8 cellular contexts compared by ENCODE assay signal in genomic region chr17:82238562-82239201, GRCh38. TPM values are rescaled to one million over a fixed set of nuclear protein-coding genes. Genes with fewer than 3 reads are reported as not detected.
DNase-seq lines count a peak whose midpoint lies in the region; ATAC-seq and TF ChIP-seq lines count a peak whose summit lies in the region.

No MANE protein-coding gene starts in this region.

- peak overlapping the region; percentile 81 for H3K27ac Mint-ChIP-seq in activated T-helper 1 cell treated with anti-CD3 and anti-CD28 coated beads, Interleukin-12 subunit alpha, Interleukin-12 subunit beta, Interleukin-2, Interleukin-4 antibody, amounts not matched to agents 30 ng/mL and 10 ng/mL and 1 ng/mL, durations not matched to agents 14 hours and 24 hours and 36 hours
- peak overlapping the region; percentile 10 for H3K27ac Mint-ChIP-seq in progenitor cell of endocrine pancreas

- H3K9me3 ChIP-seq in OCI-LY7 (ENCODE audit: low read length), result no peaks in the 10 kb centered on the region

- H4K20me1 ChIP-seq in OCI-LY7 (ENCODE audit: insufficient read depth, low read length), result peaks cover 8% of the 10 kb centered on the region; the same call in 1 of the 2 replicates

- no peak overlapping the region for H3K4me2 ChIP-seq in OCI-LY7 (ENCODE audit: low read length)

- POLR2A ChIA-PET in OCI-LY7 (lab: Charles Lee), result no interaction called here
- POLR2A ChIA-PET in HEK293T (lab: Yijun Ruan, JAX), result no interaction called here

- peaks cover 13% of the 10 kb centered on the region for H3K36me3 Mint-ChIP-seq in activated T-helper 1 cell treated with anti-CD3 and anti-CD28 coated beads, Interleukin-12 subunit alpha, Interleukin-12 subunit beta, Interleukin-2, Interleukin-4 antibody, amounts not matched to agents 30 ng/mL and 10 ng/mL and 1 ng/mL, durations not matched to agents 14 hours and 24 hours and 36 hours (ENCODE audit: low read depth)
- peaks cover 6% of the 10 kb centered on the region for H3K36me3 Mint-ChIP-seq in progenitor cell of endocrine pancreas (ENCODE audit: insufficient read depth)

- DNase-seq in ELR (ENCODE audit: low read depth) (peak; percentile 91), NCI-H774 (lab: John Stamatoyannopoulos, UW) (peak; percentile 65), fibroblast of pulmonary artery (ENCODE audit: low read depth) (peak; percentile 80), progenitor cell of endocrine pancreas (ENCODE audit: low spot score, unreplicated experiment) (no peak), OCI-LY7 (ENCODE audit: low spot score) (no peak), HEK293T (ENCODE audit: extremely low spot score) (no peak)
- DNase-seq in activated T-helper 1 cell treated with anti-CD3 and anti-CD28 coated beads, Interleukin-12 subunit alpha, Interleukin-12 subunit beta, Interleukin-2, Interleukin-4 antibody, amounts not matched to agents 30 ng/mL and 10 ng/mL and 1 ng/mL, durations not matched to agents 14 hours and 24 hours and 36 hours (ENCODE audit: low spot score), result peak; percentile 73

- peaks cover 14% of the 10 kb centered on the region for H3K36me3 ChIP-seq in OCI-LY7 (ENCODE audit: insufficient read depth, low read length)

- no peaks in the 10 kb centered on the region for H3K9me3 Mint-ChIP-seq in activated T-helper 1 cell treated with anti-CD3 and anti-CD28 coated beads, Interleukin-12 subunit alpha, Interleukin-12 subunit beta, Interleukin-2, Interleukin-4 antibody, amounts not matched to agents 30 ng/mL and 10 ng/mL and 1 ng/mL, durations not matched to agents 14 hours and 24 hours and 36 hours
- no peaks in the 10 kb centered on the region for H3K9me3 Mint-ChIP-seq in progenitor cell of endocrine pancreas (ENCODE audit: low read depth)

- CTCF ChIA-PET in OCI-LY7 (lab: Charles Lee; ENCODE audit: unreplicated experiment), result interaction anchor here (0.6 kb wide), 1 partner anchor 26 kb away, joined by 3 read pairs; no protein-coding TSS in a partner anchor
- CTCF ChIA-PET in HEK293T (lab: Yijun Ruan, JAX), result interaction anchor here (0.7 kb wide), 1 partner anchor 10 kb away, joined by 3 read pairs; the partner anchor contains the start of gene SLC16A3

- peaks cover 15% of the 10 kb centered on the region for H3K4me1 ChIP-seq in OCI-LY7 (ENCODE audit: insufficient read depth, low read length, poor library complexity, severe bottlenecking)

- peak overlapping the region; percentile 74 for H3K4me3 Mint-ChIP-seq in activated T-helper 1 cell treated with anti-CD3 and anti-CD28 coated beads, Interleukin-12 subunit alpha, Interleukin-12 subunit beta, Interleukin-2, Interleukin-4 antibody, amounts not matched to agents 30 ng/mL and 10 ng/mL and 1 ng/mL, durations not matched to agents 14 hours and 24 hours and 36 hours
- H3K4me3 Mint-ChIP-seq in progenitor cell of endocrine pancreas (ENCODE audit: low read depth), result no peak overlapping the region

- ATAC-seq in HG03378 (IDR thresholded peaks at IDR 0.05; ENCODE audit: unreplicated experiment), result no peak

- H3K4me1 Mint-ChIP-seq in activated T-helper 1 cell treated with anti-CD3 and anti-CD28 coated beads, Interleukin-12 subunit alpha, Interleukin-12 subunit beta, Interleukin-2, Interleukin-4 antibody, amounts not matched to agents 30 ng/mL and 10 ng/mL and 1 ng/mL, durations not matched to agents 14 hours and 24 hours and 36 hours (ENCODE audit: low read depth), result peaks cover 30% of the 10 kb centered on the region
- H3K4me1 Mint-ChIP-seq in progenitor cell of endocrine pancreas (ENCODE audit: low read depth), result peaks cover 9% of the 10 kb centered on the region

- no peak overlapping the region for H3K27ac ChIP-seq in OCI-LY7 (ENCODE audit: low read depth, low read length, poor library complexity, severe bottlenecking)

- H3K79me2 ChIP-seq in OCI-LY7 (ENCODE audit: insufficient read depth, low read depth, low read length), result no peaks in the 10 kb centered on the region

- no peaks in the 10 kb centered on the region for H3K9me2 ChIP-seq in OCI-LY7 (ENCODE audit: insufficient read depth, low read length)

- no peaks in the 10 kb centered on the region for H3K27me3 Mint-ChIP-seq in activated T-helper 1 cell treated with anti-CD3 and anti-CD28 coated beads, Interleukin-12 subunit alpha, Interleukin-12 subunit beta, Interleukin-2, Interleukin-4 antibody, amounts not matched to agents 30 ng/mL and 10 ng/mL and 1 ng/mL, durations not matched to agents 14 hours and 24 hours and 36 hours (ENCODE audit: insufficient read depth)
- no peaks in the 10 kb centered on the region for H3K27me3 Mint-ChIP-seq in progenitor cell of endocrine pancreas

- H2AFZ ChIP-seq in OCI-LY7 (ENCODE audit: low read length), result no peak overlapping the region

- BruUV-seq in OCI-LY7 (replicated peaks; lab: Mats Ljungman, UMichigan), result no TSS peak

- intact Hi-C loops in activated T-helper 1 cell treated with anti-CD3 and anti-CD28 coated beads, Interleukin-12 subunit alpha, Interleukin-12 subunit beta, Interleukin-2, Interleukin-4 antibody, amounts not matched to agents 30 ng/mL and 10 ng/mL and 1 ng/mL, durations not matched to agents 14 hours and 24 hours and 36 hours (cut with micrococcal nuclease), result loop anchor here (1.0 to 5.0 kb wide), 3 partner anchors 34 to 59 kb away; partner anchors contain the start of gene CSNK1D
- intact Hi-C loops in OCI-LY7 (cut with micrococcal nuclease; ENCODE audit: unreplicated experiment), result no loop called here

- H3K4me3 ChIP-seq in fibroblast of pulmonary artery (replicated peaks; ENCODE audit: low read depth, low read length), result no peak overlapping the region
- no peak overlapping the region for H3K4me3 ChIP-seq in OCI-LY7 (ENCODE audit: low read depth, low read length, poor library complexity, severe bottlenecking)

- no peak for TF ChIP-seq CTCF in fibroblast of pulmonary artery (IDR thresholded peaks at IDR 0.05; ENCODE audit: low read length, missing control alignments)
- no peak for TF ChIP-seq CTCF in progenitor cell of endocrine pancreas (IDR thresholded peaks at IDR 0.05; ENCODE audit: unreplicated experiment)
- TF ChIP-seq CTCF in OCI-LY7 (conservative IDR thresholded peaks at IDR 0.05; ENCODE audit: low read length), result no peak

TF ChIP-seq in HEK293T, 16 proteins besides CTCF, POLR2A, EP300 and RAD21:
- no peak for TF ChIP-seq SP1 (IDR thresholded peaks at IDR 0.05)
- no peak for TF ChIP-seq L3MBTL2 (conservative IDR thresholded peaks at IDR 0.05)
- TF ChIP-seq ZNF384 (IDR thresholded peaks at IDR 0.05), result no peak
- no peak for TF ChIP-seq SUZ12 (IDR thresholded peaks at IDR 0.05)
- no peak for TF ChIP-seq FOXA1 (IDR thresholded peaks at IDR 0.05)
- no peak for TF ChIP-seq ELF4 (IDR thresholded peaks at IDR 0.05)
- no peak for TF ChIP-seq LEF1 (IDR thresholded peaks at IDR 0.05; ENCODE audit: borderline replicate concordance)
- TF ChIP-seq ARNT (IDR thresholded peaks at IDR 0.05), result no peak
- TF ChIP-seq HDGF (IDR thresholded peaks at IDR 0.05; ENCODE audit: borderline replicate concordance), result no peak
- TF ChIP-seq FOXM1 (IDR thresholded peaks at IDR 0.05; ENCODE audit: borderline replicate concordance), result no peak
- TF ChIP-seq PKNOX1 (IDR thresholded peaks at IDR 0.05), result no peak
- TF ChIP-seq BHLHE40 (IDR thresholded peaks at IDR 0.05; ENCODE audit: borderline replicate concordance), result no peak
- no peak for TF ChIP-seq TARDBP (IDR thresholded peaks at IDR 0.05)
- TF ChIP-seq NFRKB (IDR thresholded peaks at IDR 0.05), result no peak
- no peak for TF ChIP-seq FOXK2 (IDR thresholded peaks at IDR 0.05)
- TF ChIP-seq CTBP1 (IDR thresholded peaks at IDR 0.05; ENCODE audit: borderline replicate concordance), result no peak

RNA-seq across cellular contexts. Expression of gene SLC16A3, which starts 9.8 kb away (rescaled TPM):
- 111 and 115 TPM in 2 replicates for total RNA-seq in activated T-helper 1 cell treated with anti-CD3 and anti-CD28 coated beads, Interleukin-12 subunit alpha, Interleukin-12 subunit beta, Interleukin-2, Interleukin-4 antibody, amounts not matched to agents 30 ng/mL and 10 ng/mL and 1 ng/mL, durations not matched to agents 14 hours and 24 hours and 36 hours
- 5.4 and 5.9 TPM in 2 replicates for total RNA-seq in progenitor cell of endocrine pancreas
- total RNA-seq in OCI-LY7 (2014; rRNA removed; shearing (Covaris generic)), result 10.1 and 21.6 TPM in 2 replicates
- total RNA-seq in OCI-LY7 (2022), result 28.3 and 55.0 TPM in 2 replicates

RNA-seq across cellular contexts. Expression of gene CCDC57, which starts 26.0 kb away (rescaled TPM):
- total RNA-seq in activated T-helper 1 cell treated with anti-CD3 and anti-CD28 coated beads, Interleukin-12 subunit alpha, Interleukin-12 subunit beta, Interleukin-2, Interleukin-4 antibody, amounts not matched to agents 30 ng/mL and 10 ng/mL and 1 ng/mL, durations not matched to agents 14 hours and 24 hours and 36 hours, result 59.5 and 60.8 TPM in 2 replicates
- total RNA-seq in progenitor cell of endocrine pancreas, result 79.0 and 79.3 TPM in 2 replicates
- 30.7 and 34.5 TPM in 2 replicates for total RNA-seq in OCI-LY7 (2014; rRNA removed; shearing (Covaris generic))
- total RNA-seq in OCI-LY7 (2022), result 56.1 and 58.7 TPM in 2 replicates

RNA-seq across cellular contexts. Expression of gene CSNK1D, which starts 34.8 kb away (rescaled TPM):
- total RNA-seq in activated T-helper 1 cell treated with anti-CD3 and anti-CD28 coated beads, Interleukin-12 subunit alpha, Interleukin-12 subunit beta, Interleukin-2, Interleukin-4 antibody, amounts not matched to agents 30 ng/mL and 10 ng/mL and 1 ng/mL, durations not matched to agents 14 hours and 24 hours and 36 hours, result 154 and 161 TPM in 2 replicates
- total RNA-seq in progenitor cell of endocrine pancreas, result 224 and 227 TPM in 2 replicates
- 39.7 and 53.0 TPM in 2 replicates for total RNA-seq in OCI-LY7 (2014; rRNA removed; shearing (Covaris generic))
- total RNA-seq in OCI-LY7 (2022), result 170 and 181 TPM in 2 replicates

Comparison
In these comparisons a context has a peak if more than half of its experiments do, and no peak if none do; other contexts are left out.
1. DNase-seq: peak in ELR (single experiment), NCI-H774 (single experiment), activated T-helper 1 cell treated with anti-CD3 and anti-CD28 coated beads, Interleukin-12 subunit alpha, Interleukin-12 subunit beta, Interleukin-2, Interleukin-4 antibody, amounts not matched to agents 30 ng/mL and 10 ng/mL and 1 ng/mL, durations not matched to agents 14 hours and 24 hours and 36 hours (single experiment) and fibroblast of pulmonary artery (single experiment); none in progenitor cell of endocrine pancreas (single experiment), OCI-LY7 (single experiment) and HEK293T (single experiment).